Comparison of ENCODE assay signal across 27 cellular contexts in the genomic region with DNA sequence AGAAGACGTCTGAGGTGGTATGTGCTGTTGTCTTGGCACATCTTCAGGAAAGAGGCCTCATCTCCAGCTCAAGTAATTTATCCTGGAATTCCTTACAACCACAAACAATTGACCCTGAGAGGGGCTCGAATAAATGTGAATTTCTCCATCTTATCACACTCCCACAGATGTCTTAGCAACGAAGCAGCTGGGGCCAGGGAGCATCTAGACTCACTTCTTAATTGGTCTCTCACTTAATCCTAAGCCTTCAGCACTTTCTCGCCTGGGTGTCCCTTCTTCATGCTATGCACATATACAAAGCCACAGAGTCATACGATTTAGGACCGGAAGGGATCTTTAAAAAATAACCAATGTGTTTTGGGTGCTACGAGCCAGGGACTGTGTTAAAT. TPM values are rescaled to one million over a fixed set of nuclear protein-coding genes. Genes with fewer than 3 reads are reported as not detected.
DNase-seq lines count a peak whose midpoint lies in the region; ATAC-seq, FAIRE-seq and TF ChIP-seq lines count a peak whose summit lies in the region.
"Had no signal": no experiment of that assay in that cellular context is flagged by ENCODE, and none has a peak within 500 bp of the region (broad histone marks: within the 10 kb centered on the region; RNA-seq: fewer than 3 reads in every experiment).

No MANE protein-coding gene starts in this region.

- H3K9ac ChIP-seq in K562 (ENCODE audit: insufficient read depth in 1 of 2, low read depth in 2 of 2, low read length in 2 of 2) (no peak overlapping the region), liver (ENCODE audit: low read depth in 1 of 2, low read length in 2 of 2) (no peak overlapping the region)
- H3K9ac ChIP-seq: BLaER1 treated with 17β-estradiol and CSF1 and Interleukin-3, amounts not matched to agents 10 nM and 100 nM had no signal

- ATAC-seq in K562 (peak; percentile 53), gastrocnemius medialis (no peak), GM21360 (IDR thresholded peaks at IDR 0.05; ENCODE audit: unreplicated experiment) (no peak)
- ATAC-seq: A549, GM12878, GM23338 had no signal

- no peaks in the 10 kb centered on the region for H4K20me1 ChIP-seq in K562 (replicated peaks; ENCODE audit: control insufficient read depth, insufficient read depth, low read length)

- H3K27ac ChIP-seq in K562 (ENCODE audit: extremely low read depth, low read depth, low read length) (no peak overlapping the region), liver (ENCODE audit: low read depth in 1 of 2, low read length in 2 of 2) (peak overlapping the region; percentile 72 to 79), spleen (no peak overlapping the region), substantia nigra (ENCODE audit: low read depth, low read length, poor library complexity, severe bottlenecking) (no peak overlapping the region), gastrocnemius medialis (no peak overlapping the region)
- H3K27ac ChIP-seq: A549; BLaER1 treated with 17β-estradiol and CSF1 and Interleukin-3, amounts not matched to agents 10 nM and 100 nM had no signal

- H3K36me3 ChIP-seq in K562 (ENCODE audit: control insufficient read depth, insufficient read depth, low read length) (no peaks in the 10 kb centered on the region), liver (ENCODE audit: control insufficient read depth in 4 of 4, insufficient read depth in 3 of 4, low read depth in 1 of 4, low read length in 3 of 4) (no peaks in the 10 kb centered on the region), spleen (no peaks in the 10 kb centered on the region), gastrocnemius medialis (no peaks in the 10 kb centered on the region)
- H3K36me3 ChIP-seq: BE2C; BLaER1 treated with 17β-estradiol and CSF1 and Interleukin-3, amounts not matched to agents 10 nM and 100 nM had no signal

- H2AFZ ChIP-seq in K562 (ENCODE audit: low read depth, low read length): no peak overlapping the region
- H2AFZ ChIP-seq: GM23338 had no signal

- no TSS peak for BruUV-seq in K562 (replicated peaks; lab: Mats Ljungman, UMichigan)

- peak; percentile 57 for FAIRE-seq in K562 (lab: Jason Lieb, UNC)
- FAIRE-seq: A549, D721Med, GM12878, GM19239 had no signal

- peaks cover 5 to 20% of the 10 kb centered on the region in 2 experiments; a peak in 3 of 5 replicates for H3K27me3 ChIP-seq in K562 (ENCODE audit: control insufficient read depth in 2 of 2, insufficient read depth in 2 of 2, low read length in 2 of 2)
- H3K27me3 ChIP-seq in liver (ENCODE audit: control insufficient read depth in 4 of 4, insufficient read depth in 4 of 4, low read length in 3 of 4): no peaks in the 10 kb centered on the region
- peaks cover 0 to 43% (median 0%) of the 10 kb centered on the region in 7 donors for H3K27me3 ChIP-seq in spleen (replicated peaks in 1 of 7)
- peaks cover 2 to 6% (median 2%) of the 10 kb centered on the region in 3 donors for H3K27me3 ChIP-seq in gastrocnemius medialis
- H3K27me3 ChIP-seq: BE2C; BLaER1 treated with 17β-estradiol and CSF1 and Interleukin-3, amounts not matched to agents 10 nM and 100 nM had no signal

- TF ChIP-seq CTCF in K562 (IDR thresholded peaks at IDR 0.05 in 2 of 3, conservative IDR thresholded peaks at IDR 0.05 in 1 of 3; ENCODE audit: insufficient read depth in 2 of 3, low read depth in 1 of 3, low read length in 3 of 3) (no peak), liver (IDR thresholded peaks at IDR 0.05; ENCODE audit: low read depth, low read length, missing input control) (no peak), spleen (IDR thresholded peaks at IDR 0.05 in 8 of 11, conservative IDR thresholded peaks at IDR 0.05 in 3 of 11) (no peak), gastrocnemius medialis (IDR thresholded peaks at IDR 0.05 in 4 of 5, conservative IDR thresholded peaks at IDR 0.05 in 1 of 5) (no peak)

- H3K4me1 ChIP-seq in K562 (replicated peaks in 1 of 2; ENCODE audit: control insufficient read depth in 2 of 2, insufficient read depth in 2 of 2, low read length in 2 of 2) (peaks cover 12 to 52% of the 10 kb centered on the region in 2 experiments; a peak in 4 of 5 replicates), liver (ENCODE audit: control insufficient read depth in 4 of 4, insufficient read depth in 4 of 4, low read length in 3 of 4) (peaks cover 30 to 68% (median 46%) of the 10 kb centered on the region in 4 donors), spleen (peaks cover 0 to 7% (median 0%) of the 10 kb centered on the region in 6 donors), gastrocnemius medialis (peaks cover 0 to 4% of the 10 kb centered on the region in 2 donors)
- H3K4me1 ChIP-seq: BE2C had no signal

- H3K4me3 ChIP-seq in K562: no peak overlapping the region
- no peak overlapping the region for H3K4me3 ChIP-seq in liver (ENCODE audit: low read depth in 1 of 3, low read length in 3 of 3)
- H3K4me3 ChIP-seq in spleen: no peak overlapping the region
- H3K4me3 ChIP-seq in gastrocnemius medialis: no peak overlapping the region
- H3K4me3 ChIP-seq: A549; BLaER1 treated with 17β-estradiol and CSF1 and Interleukin-3, amounts not matched to agents 10 nM and 100 nM; GM12878; GM23338 had no signal

- no peak overlapping the region for H3K4me2 ChIP-seq in K562 (ENCODE audit: insufficient read depth, low read length)
- H3K4me2 ChIP-seq: A549; BLaER1 treated with 17β-estradiol and CSF1 and Interleukin-3, amounts not matched to agents 10 nM and 100 nM; GM23338 had no signal

- no peak for TF ChIP-seq EP300 in K562 (IDR thresholded peaks at IDR 0.05; ENCODE audit: low read length)

- H3K79me2 ChIP-seq in K562 (ENCODE audit: control insufficient read depth, insufficient read depth, low read length): no peaks in the 10 kb centered on the region

- CTCF ChIA-PET in K562 (lab: Yijun Ruan, JAX; ENCODE audit: low intra/inter-chr PET ratio): no interaction called here

- H3K9me3 ChIP-seq in K562 (replicated peaks; ENCODE audit: control insufficient read depth, insufficient read depth, low read depth, low read length): peaks cover 3% of the 10 kb centered on the region; the same call in 1 of the 2 replicates
- no peaks in the 10 kb centered on the region for H3K9me3 ChIP-seq in liver (ENCODE audit: control insufficient read depth in 4 of 4, low read length in 3 of 4)
- H3K9me3 ChIP-seq in spleen: peaks cover 0 to 17% (median 10%) of the 10 kb centered on the region in 8 donors
- no peaks in the 10 kb centered on the region for H3K9me3 ChIP-seq in gastrocnemius medialis
- H3K9me3 ChIP-seq: BE2C had no signal

- intact Hi-C loops in K562 (cut with micrococcal nuclease): no loop called here
- intact Hi-C loops in spleen (cut with DNase I; ENCODE audit: low total_unique reads): no loop called here
- intact Hi-C loops in gastrocnemius medialis (cut with DNase I; ENCODE audit: low total_unique reads): no loop called here

- DNase-seq in OCI-M1 (lab: John Stamatoyannopoulos, UW) (peak; percentile 14), K562 (ENCODE audit: extremely low read depth in 1 of 4, low spot score in 3 of 4) (peak in 2 of 4 experiments; percentile 51 to 62), spleen (peak; percentile 30), substantia nigra (lab: John Stamatoyannopoulos, UW) (no peak), gastrocnemius medialis (no peak)
- DNase-seq: 8988T; ACHN; AML-193; BE2C; CD4-positive, alpha-beta T cell; CD8-positive, alpha-beta memory T cell; DMS 273 treated with DMSO at 0.1 percent for 48 hours; DMS79; EL; GDM1; H9; HFFc6 had no signal

- TF ChIP-seq POLR2A in K562 (conservative IDR thresholded peaks at IDR 0.05) (no peak), spleen (IDR thresholded peaks at IDR 0.05) (no peak), gastrocnemius medialis (IDR thresholded peaks at IDR 0.05) (no peak)

- 2% methylated on average over 7 of the region's 7 CpGs for WGBS in K562 (ENCODE audit: insufficient coverage, low coverage, missing lambda C conversion rate)
- 87% methylated on average over 7 of the region's 7 CpGs for WGBS in liver
- WGBS in spleen, 5 donors: 75 to 84% (median 79%) methylated on average over 7 of the region's 7 CpGs

- POLR2A ChIA-PET in K562 (lab: Yijun Ruan, JAX): interaction anchor here (0.6 kb wide), 1 partner anchor 64 kb away, joined by 3 read pairs; no protein-coding TSS in a partner anchor

- H3K9me1 ChIP-seq in K562 (ENCODE audit: control insufficient read depth, insufficient read depth, low read length): no peaks in the 10 kb centered on the region

- in situ Hi-C loops in K562 (cut with MboI): no loop called here
- in situ Hi-C loops in gastrocnemius medialis (cut with MboI; ENCODE audit: low sequenced_read_pairs in 4 of 4): no loop called here

- TF ChIP-seq RAD21 in K562 (CRISPR knock-in tag; conservative IDR thresholded peaks at IDR 0.05 in 1 of 2, IDR thresholded peaks at IDR 0.05 in 1 of 2): no peak
- TF ChIP-seq RAD21 in liver (IDR thresholded peaks at IDR 0.05): no peak

RNA-seq across cellular contexts. Expression of gene PCK1, which starts 27.1 kb away (rescaled TPM):
- total RNA-seq in K562 (2011; cell fraction: chromatin; rRNA removed; ENCODE audit: low replicate concordance): 0.70 and 2.3 TPM in 2 replicates
- 0.92 and 1.3 TPM in 2 replicates for total RNA-seq in K562 (2011; cell fraction: nucleolus; rRNA removed)
- total RNA-seq in K562 (2011; cell fraction: nucleoplasm; rRNA removed): 0.38 and 1.2 TPM in 2 replicates
- 0.05 and 0.16 TPM in 2 replicates for total RNA-seq in K562 (2014; rRNA removed)
- 0.13 and 0.18 TPM in 2 replicates for total RNA-seq in K562 (2014; rRNA removed; fragmentation: Illumina TruSeq; extraction: Trizol)
- 0.29 and 0.30 TPM in 2 replicates for total RNA-seq in K562 (2015; rRNA removed; fragmentation: Illumina TruSeq; extraction: Trizol)
- 0.54 and 0.73 TPM in 2 replicates for total RNA-seq in K562 (2021)
- polyA plus RNA-seq in K562 (2011; rRNA removed): 0.09 and 0.15 TPM in 2 replicates
- 0.04 and 0.48 TPM in 2 replicates for polyA plus RNA-seq in K562 (2011; cell fraction: cytosol; rRNA removed)
- polyA plus RNA-seq in K562 (2011; cell fraction: nucleus; rRNA removed): 0.90 and 1.5 TPM in 2 replicates
- 0.14 and 0.21 TPM in 2 replicates for polyA plus RNA-seq in K562 (2012)
- polyA plus RNA-seq in K562 (2014; fragmentation: Illumina TruSeq; extraction: Trizol): 0.12 and 0.14 TPM in 2 replicates
- under 1 TPM; 0.10 to 0.15 TPM for polyA plus RNA-seq in K562 (2014; fragmentation: Nextera tagmentation; extraction: Ambion mirVana)
- polyA plus RNA-seq in K562 (2014; rRNA removed): 0.12 and 0.46 TPM in 2 replicates
- 0.72 and 1.2 TPM in 2 replicates for polyA minus RNA-seq in K562 (2011; rRNA and poly(A)+ RNA removed)
- polyA minus RNA-seq in K562 (2011; cell fraction: cytosol; rRNA and poly(A)+ RNA removed): 1.2 TPM in 1 of 2 replicates, not detected in the other
- 0.67 and 1.1 TPM in 2 replicates for polyA minus RNA-seq in K562 (2011; cell fraction: nucleus; rRNA and poly(A)+ RNA removed)
- 100 to 1,000 TPM in 1 of 2 donors, 1 to 10 TPM in 1; 8.9 to 532 TPM for total RNA-seq in liver
- 100 to 1,000 TPM; 265 to 363 TPM for polyA plus RNA-seq in liver
- under 1 TPM in 4 of 7 donors, not detected in 3; 0.17 to 0.67 (median 0.41) TPM for total RNA-seq in spleen
- under 1 TPM; 0.04 to 0.13 (median 0.05) TPM for polyA plus RNA-seq in spleen
- total RNA-seq in gastrocnemius medialis: 1 to 10 TPM in 3 of 4 donors, under 1 TPM in 1; 0.10 to 3.2 (median 1.7) TPM
- total RNA-seq: CD4-positive, alpha-beta T cell; CD8-positive, alpha-beta memory T cell; GM23338; H9; HFFc6 had no signal
- polyA plus RNA-seq: CD14-positive monocyte; CD8-positive, alpha-beta memory T cell; GM23338 had no signal

RNA-seq across cellular contexts. Expression of gene ZBP1, which starts 32.2 kb away (rescaled TPM):
- not detected in 2 replicates for total RNA-seq in K562 (2011; cell fraction: chromatin; rRNA removed; ENCODE audit: low replicate concordance)
- total RNA-seq in K562 (2011; cell fraction: nucleolus; rRNA removed): not detected in 2 replicates
- not detected in 2 replicates for total RNA-seq in K562 (2011; cell fraction: nucleoplasm; rRNA removed)
- total RNA-seq in K562 (2014; rRNA removed): not detected in 2 replicates
- not detected in 2 replicates for total RNA-seq in K562 (2014; rRNA removed; fragmentation: Illumina TruSeq; extraction: Trizol)
- total RNA-seq in K562 (2015; rRNA removed; fragmentation: Illumina TruSeq; extraction: Trizol): not detected in 2 replicates
- total RNA-seq in K562 (2021): not detected in 2 replicates
- polyA plus RNA-seq in K562 (2011; rRNA removed): not detected in 2 replicates
- not detected in 2 replicates for polyA plus RNA-seq in K562 (2011; cell fraction: cytosol; rRNA removed)
- polyA plus RNA-seq in K562 (2011; cell fraction: nucleus; rRNA removed): not detected in 2 replicates
- not detected in 2 replicates for polyA plus RNA-seq in K562 (2012)
- not detected in 2 replicates for polyA plus RNA-seq in K562 (2014; fragmentation: Illumina TruSeq; extraction: Trizol)
- not detected for polyA plus RNA-seq in K562 (2014; fragmentation: Nextera tagmentation; extraction: Ambion mirVana)
- not detected in 2 replicates for polyA plus RNA-seq in K562 (2014; rRNA removed)
- polyA minus RNA-seq in K562 (2011; rRNA and poly(A)+ RNA removed): not detected in 2 replicates
- polyA minus RNA-seq in K562 (2011; cell fraction: cytosol; rRNA and poly(A)+ RNA removed): not detected in 2 replicates
- not detected in 2 replicates for polyA minus RNA-seq in K562 (2011; cell fraction: nucleus; rRNA and poly(A)+ RNA removed)
- total RNA-seq in liver: under 1 TPM; 0.14 to 0.42 TPM
- polyA plus RNA-seq in liver: under 1 TPM; 0.06 to 0.13 TPM
- total RNA-seq in spleen: 10 to 100 TPM; 11.7 to 28.4 (median 20.9) TPM
- polyA plus RNA-seq in spleen: 10 to 100 TPM in 1 of 3 donors, 1 to 10 TPM in 2; 8.6 to 11.2 (median 9.8) TPM
- total RNA-seq in gastrocnemius medialis: not detected
- total RNA-seq: GM23338, H4, H9, HFFc6 had no signal
- polyA plus RNA-seq: GM23338 had no signal

Comparison
In these comparisons a context has a peak if more than half of its experiments do, and no peak if none do; other contexts are left out.
1. DNase-seq: peak in OCI-M1 (single experiment) and spleen (single experiment); none in substantia nigra (0 of 49) and gastrocnemius medialis (0 of 2).
2. H3K27ac ChIP-seq: peak in liver (2 of 2); none in K562 (single experiment), spleen (0 of 8), substantia nigra (single experiment) and gastrocnemius medialis (0 of 4).
3. RNA of gene ZBP1, which starts 32.2 kb away (total RNA-seq): 11.7 to 28.4 TPM in spleen; 0.14 to 0.42 TPM in liver, not detected in K562 and not detected in gastrocnemius medialis; every median in the first group is over 4 times any median in the second.